ENCODE assay signal across 8 cellular contexts in genomic region chr3:48465531-48466378, GRCh38. TPM values are rescaled to one million over a fixed set of nuclear protein-coding genes. Genes with fewer than 3 reads are reported as not detected.
A peak's percentile ranks its signal among the peaks of the same experiment; 100 is the strongest.
DNase-seq lines count a peak whose midpoint lies in the region; ATAC-seq and TF ChIP-seq lines count a peak whose summit lies in the region.

No MANE protein-coding gene starts in this region.

- H3K9me2 ChIP-seq in PC-9 (ENCODE audit: insufficient read depth), result no peaks in the 10 kb centered on the region

- ATAC-seq in GM19467 (IDR thresholded peaks at IDR 0.05; ENCODE audit: unreplicated experiment) (peak; percentile 49), esophagus mucosa (peak; percentile 93)
- ATAC-seq in activated T-cell treated with anti-CD3 and anti-CD28 coated beads, Interleukin-2, amount 50 U/mL, for 72 hours (replicated peaks in 1 of 2), result peak; percentile 94

- H3K36me3 ChIP-seq in PC-9 (ENCODE audit: low read depth), result no peaks in the 10 kb centered on the region
- H3K36me3 ChIP-seq in mucosa of stomach (ENCODE audit: control insufficient read depth, insufficient read depth, low read length), result no peaks in the 10 kb centered on the region

- H3K4me2 ChIP-seq in PC-9, result peak overlapping the region; percentile 93

- peaks cover 4 to 14% of the 10 kb centered on the region in 2 donors for H3K36me3 Mint-ChIP-seq in activated T-cell treated with anti-CD3 and anti-CD28 coated beads, Interleukin-2, amount 50 U/mL, for 72 hours (ENCODE audit: insufficient read depth in 2 of 2)

- intact Hi-C loops in PC-9 (cut with micrococcal nuclease; ENCODE audit: unreplicated experiment), result loop anchor here (1.0 to 5.0 kb wide), 7 partner anchors 8 to 220 kb away; partner anchors contain the start of genes COL7A1 and NCKIPSD

- peak overlapping the region; percentile 91 for H3K27ac Mint-ChIP-seq in activated T-cell treated with anti-CD3 and anti-CD28 coated beads, Interleukin-2, amount 50 U/mL, for 72 hours

- peaks cover 5% of the 10 kb centered on the region; the same call in 1 of the 2 replicates for H3F3A ChIP-seq in PC-9 (ENCODE audit: insufficient read depth, low read depth)

- H3K4me3 ChIP-seq in PC-9 (peak overlapping the region; percentile 63), mucosa of stomach (ENCODE audit: low read length) (peak overlapping the region; percentile 61)

- peaks cover 53% of the 10 kb centered on the region for H3K4me1 Mint-ChIP-seq in activated T-cell treated with anti-CD3 and anti-CD28 coated beads, Interleukin-2, amount 50 U/mL, for 72 hours (ENCODE audit: low read depth)

- H3K79me2 ChIP-seq in PC-9 (ENCODE audit: low read depth), result peaks cover 24% of the 10 kb centered on the region

- H3K9me3 ChIP-seq in PC-9 (ENCODE audit: insufficient read depth, low read depth) (no peaks in the 10 kb centered on the region), mucosa of stomach (ENCODE audit: control insufficient read depth, low read length) (no peaks in the 10 kb centered on the region)

- no peaks in the 10 kb centered on the region for H3K9me3 Mint-ChIP-seq in activated T-cell treated with anti-CD3 and anti-CD28 coated beads, Interleukin-2, amount 50 U/mL, for 72 hours

- no peak overlapping the region for H2AFZ ChIP-seq in PC-9

- H3K9ac ChIP-seq in mucosa of stomach (ENCODE audit: low read length), result peak overlapping the region; percentile 94

- peak overlapping the region; percentile 99 for H3K27ac ChIP-seq in PC-9

- TF ChIP-seq CTCF in PC-9 (conservative IDR thresholded peaks at IDR 0.05), result peak; percentile 70

- peak overlapping the region; percentile 94 to 96 for H3K4me3 Mint-ChIP-seq in activated T-cell treated with anti-CD3 and anti-CD28 coated beads, Interleukin-2, amount 50 U/mL, for 72 hours

- POLR2A ChIA-PET in PC-9 (lab: Charles Lee; ENCODE audit: unreplicated experiment), result interaction anchor here (0.7 kb wide), 1 partner anchor 88 kb away, joined by 3 read pairs; no protein-coding TSS in a partner anchor

- H3K4me1 ChIP-seq in PC-9 (replicated peaks; ENCODE audit: insufficient read depth) (peaks cover 21% of the 10 kb centered on the region), mucosa of stomach (ENCODE audit: control insufficient read depth, insufficient read depth, low read length) (peaks cover 55% of the 10 kb centered on the region)

- H4K20me1 ChIP-seq in PC-9 (ENCODE audit: insufficient read depth), result no peaks in the 10 kb centered on the region

- DNase-seq in COR-L47 (lab: John Stamatoyannopoulos, UW), result peak; percentile 83
- peak; percentile 98 for DNase-seq in HS-5 (ENCODE audit: low read depth)
- peak; percentile 98 to 100 for DNase-seq in PC-9
- peak; percentile 87 to 88 for DNase-seq in activated T-cell treated with anti-CD3 and anti-CD28 coated beads, Interleukin-2, amount 50 U/mL, for 72 hours
- DNase-seq in stimulated activated CD8-positive, alpha-beta memory T cell treated with anti-CD3 and anti-CD28 coated beads, Interleukin-7, amount 100 ng/mL, for 24 hours (ENCODE audit: low read depth), result peak; percentile 49

- H3K27me3 ChIP-seq in PC-9 (ENCODE audit: insufficient read depth, low read depth) (no peaks in the 10 kb centered on the region), mucosa of stomach (ENCODE audit: control insufficient read depth, insufficient read depth, low read length) (no peaks in the 10 kb centered on the region)

- no TSS peak for BruUV-seq in PC-9 (replicated peaks; lab: Mats Ljungman, UMichigan)

- H3K27me3 Mint-ChIP-seq in activated T-cell treated with anti-CD3 and anti-CD28 coated beads, Interleukin-2, amount 50 U/mL, for 72 hours (ENCODE audit: low read depth), result no peaks in the 10 kb centered on the region

- CTCF ChIA-PET in PC-9 (lab: Charles Lee), result interaction anchor here (0.6 to 1.0 kb wide), 2 partner anchors 83 to 1761 kb away, joined by 3 read pairs; no protein-coding TSS in a partner anchor

RNA-seq across cellular contexts. Expression of gene ATRIP, which starts 19.2 kb away (rescaled TPM):
- total RNA-seq in PC-9 (2021), result 6.9 and 8.5 TPM in 2 replicates
- 10 to 100 TPM; 15.6 to 19.9 TPM for total RNA-seq in activated T-cell treated with anti-CD3 and anti-CD28 coated beads, Interleukin-2, amount 50 U/mL, for 72 hours
- 6.3 TPM for total RNA-seq in esophagus mucosa

RNA-seq across cellular contexts. Expression of gene TMA7, which starts 25.7 kb away (rescaled TPM):
- total RNA-seq in PC-9 (2021), result 235 and 314 TPM in 2 replicates
- 100 to 1,000 TPM; 263 to 285 TPM for total RNA-seq in activated T-cell treated with anti-CD3 and anti-CD28 coated beads, Interleukin-2, amount 50 U/mL, for 72 hours
- 244 TPM for total RNA-seq in esophagus mucosa

RNA-seq across cellular contexts. Expression of gene CCDC51, which starts 25.8 kb away (rescaled TPM):
- total RNA-seq in PC-9 (2021), result 28.5 and 35.4 TPM in 2 replicates
- total RNA-seq in activated T-cell treated with anti-CD3 and anti-CD28 coated beads, Interleukin-2, amount 50 U/mL, for 72 hours, result 10 to 100 TPM; 13.5 to 16.7 TPM
- 15.3 TPM for total RNA-seq in esophagus mucosa

RNA-seq across cellular contexts. Expression of gene PLXNB1, which starts 35.9 kb away (rescaled TPM):
- 97.7 and 120 TPM in 2 replicates for total RNA-seq in PC-9 (2021)
- 1 to 10 TPM; 3.2 to 6.1 TPM for total RNA-seq in activated T-cell treated with anti-CD3 and anti-CD28 coated beads, Interleukin-2, amount 50 U/mL, for 72 hours
- total RNA-seq in esophagus mucosa, result 62.0 TPM

RNA-seq across cellular contexts. Expression of gene SHISA5, which starts 38.2 kb away (rescaled TPM):
- total RNA-seq in PC-9 (2021), result 133 and 141 TPM in 2 replicates
- 100 to 1,000 TPM in 1 of 2 donors, 10 to 100 TPM in 1; 69.3 to 101 TPM for total RNA-seq in activated T-cell treated with anti-CD3 and anti-CD28 coated beads, Interleukin-2, amount 50 U/mL, for 72 hours
- 210 TPM for total RNA-seq in esophagus mucosa

Comparison
In these comparisons a context has a peak if more than half of its experiments do, and no peak if none do; other contexts are left out.
1. Peak in every context shown above with its lines: DNase-seq, ATAC-seq, H3K4me3 ChIP-seq and H3K27ac ChIP-seq.
2. DNase-seq: peak in every context shown above with its lines; median percentile 99 in PC-9; 98 in HS-5; 88 in activated T-cell treated with anti-CD3 and anti-CD28 coated beads, Interleukin-2, amount 50 U/mL, for 72 hours; 83 in COR-L47; 49 in stimulated activated CD8-positive, alpha-beta memory T cell treated with anti-CD3 and anti-CD28 coated beads, Interleukin-7, amount 100 ng/mL, for 24 hours.